In genomic region chr9:130381660-130382059, GRCh38 we compare ENCODE assay signal across 19 cellular contexts.
"Had no signal": no experiment of that assay in that cellular context is flagged by ENCODE, and none has a peak within 500 bp of the region (broad histone marks: within the 10 kb centered on the region; RNA-seq: fewer than 3 reads in every experiment).

No MANE protein-coding gene starts in this region.

- H3K9me3 ChIP-seq: SK-N-SH had no signal

- H3K9ac ChIP-seq: SK-N-SH had no signal

- FAIRE-seq: HTR-8/SVneo, RCC 7860 had no signal

- DNase-seq: KBM-7, MV-4-11, NCI-H1048, NCI-H1105, NCI-H1417, NCI-H1436 treated with DMSO at 0.1 percent for 48 hours, NCI-H1694, NCI-H187 treated with DMSO at 0.1 percent for 48 hours, NCI-H2029 treated with DMSO at 0.1 percent for 48 hours, NCI-H2171 treated with DMSO at 0.1 percent for 48 hours, NCI-H524, NCI-H526 treated with DMSO at 0.1 percent for 48 hours, NCI-H748 treated with DMSO at 0.1 percent for 48 hours, SHP77, SK-N-SH had no signal

- H3K4me2 ChIP-seq: SK-N-SH had no signal

- H3K27ac ChIP-seq: HL-60, RWPE1 had no signal
